Comparison of ENCODE assay signal across 32 cellular contexts in genomic region chr12:21576431-21576830, GRCh38. TPM values are rescaled to one million over a fixed set of nuclear protein-coding genes. Genes with fewer than 3 reads are reported as not detected.
"Had no signal": no experiment of that assay in that cellular context is flagged by ENCODE, and none has a peak within 500 bp of the region (broad histone marks: within the 10 kb centered on the region; RNA-seq: fewer than 3 reads in every experiment).

No MANE protein-coding gene starts in this region.

- ATAC-seq: stimulated activated effector memory CD8-positive, alpha-beta T cell treated with anti-CD3 and anti-CD28 coated beads, Interleukin-12 subunit alpha, Interleukin-12 subunit beta, amount 100 ng/mL, for 72 hours; stimulated activated memory B cell treated with anti-CD40 and anti-IgM and Interleukin-4, amounts not matched to agents 10 μg/mL and 1 μg/mL and 100 μg/mL, for 72 hours; stimulated activated naive B cell treated with anti-CD40 and anti-IgM and Interleukin-4, amounts not matched to agents 10 μg/mL and 1 μg/mL and 100 μg/mL, for 72 hours; stimulated activated naive CD8-positive, alpha-beta T cell treated with anti-CD3 and anti-CD28 coated beads, Interleukin-15, amount 100 ng/mL, for 72 hours; stimulated activated naive CD8-positive, alpha-beta T cell treated with anti-CD3 and anti-CD28 coated beads, Interleukin-15, Interleukin-2, amounts not matched to agents 100 U/mL and 50 U/mL, for 24 hours; upper lobe of right lung had no signal

- H3K4me1 ChIP-seq: stomach, suprapubic skin, testis, thyroid gland, tibial artery, tibial nerve, transverse colon, upper lobe of left lung, upper lobe of right lung, uterus, vagina had no signal

- H3K27ac Mint-ChIP-seq: stimulated activated effector memory CD8-positive, alpha-beta T cell treated with anti-CD3 and anti-CD28 coated beads, Interleukin-12 subunit alpha, Interleukin-12 subunit beta, amount 100 ng/mL, for 72 hours; stimulated activated memory B cell treated with anti-CD40 and anti-IgM and Interleukin-4, amounts not matched to agents 10 μg/mL and 1 μg/mL and 100 μg/mL, for 72 hours; stimulated activated naive B cell treated with anti-CD40 and anti-IgM and Interleukin-4, amounts not matched to agents 10 μg/mL and 1 μg/mL and 100 μg/mL, for 72 hours; stimulated activated naive CD8-positive, alpha-beta T cell treated with anti-CD3 and anti-CD28 coated beads, Interleukin-15, amount 100 ng/mL, for 72 hours; stimulated activated naive CD8-positive, alpha-beta T cell treated with anti-CD3 and anti-CD28 coated beads, Interleukin-15, Interleukin-2, amounts not matched to agents 100 ng/mL and 50 ng/mL, for 24 hours; type B pancreatic cell had no signal

- DNase-seq: stimulated activated CD4-positive, alpha-beta T cell treated with anti-CD3 and anti-CD28 coated beads, Interleukin-2, amount 100 ng/mL, for 48 hours; stimulated activated CD4-positive, alpha-beta T cell treated with anti-CD3 and anti-CD28 coated beads, Interleukin-4, amount 100 ng/mL, for 1 hour; stimulated activated CD4-positive, alpha-beta T cell treated with anti-CD3 and anti-CD28 coated beads, Interleukin-4, amount 100 ng/mL, for 24 hours; stimulated activated CD4-positive, alpha-beta T cell treated with anti-CD3 and anti-CD28 coated beads, Interleukin-4, amount 100 ng/mL, for 4 hours; stimulated activated CD8-positive, alpha-beta memory T cell treated with anti-CD3 and anti-CD28 coated beads, Interleukin-4, amount 100 ng/mL, for 48 hours; stimulated activated naive B cell treated with anti-CD40 and anti-IgM and Interleukin-4, amounts not matched to agents 10 μg/mL and 1 μg/mL and 100 μg/mL, for 72 hours; stimulated activated naive CD4-positive, alpha-beta T cell; stimulated activated naive CD4-positive, alpha-beta T cell treated with Interleukin-2 at 50 U/mL for 16 hours; stimulated activated naive CD8-positive, alpha-beta T cell treated with anti-CD3 and anti-CD28 coated beads, Interleukin-15, amount 100 ng/mL, for 72 hours; stimulated activated naive CD8-positive, alpha-beta T cell treated with anti-CD3 and anti-CD28 coated beads, Interleukin-15, Interleukin-2, amounts not matched to agents 100 U/mL and 50 U/mL, for 24 hours; stomach; substantia nigra; testis; thyroid gland; tibial artery; transverse colon; trophoblast cell; upper lobe of left lung; upper lobe of right lung; uterus had no signal

- H3K36me3 ChIP-seq: stomach, suprapubic skin, thoracic aorta, thyroid gland, tibial artery, tibial nerve, transverse colon, upper lobe of left lung, upper lobe of right lung, uterus, vagina had no signal

- H3K27me3 ChIP-seq: stomach, suprapubic skin, testis, thyroid gland, tibial artery, tibial nerve, transverse colon, upper lobe of left lung, upper lobe of right lung, uterus, vagina had no signal

- H3K4me3 Mint-ChIP-seq: stimulated activated effector memory CD8-positive, alpha-beta T cell treated with anti-CD3 and anti-CD28 coated beads, Interleukin-12 subunit alpha, Interleukin-12 subunit beta, amount 100 ng/mL, for 72 hours; stimulated activated memory B cell treated with anti-CD40 and anti-IgM and Interleukin-4, amounts not matched to agents 10 μg/mL and 1 μg/mL and 100 μg/mL, for 72 hours; stimulated activated naive B cell treated with anti-CD40 and anti-IgM and Interleukin-4, amounts not matched to agents 10 μg/mL and 1 μg/mL and 100 μg/mL, for 72 hours; stimulated activated naive CD8-positive, alpha-beta T cell treated with anti-CD3 and anti-CD28 coated beads, Interleukin-15, amount 100 ng/mL, for 72 hours; stimulated activated naive CD8-positive, alpha-beta T cell treated with anti-CD3 and anti-CD28 coated beads, Interleukin-15, Interleukin-2, amounts not matched to agents 100 ng/mL and 50 ng/mL, for 24 hours; type B pancreatic cell had no signal

- FAIRE-seq: urothelium cell line had no signal

- H3K36me3 Mint-ChIP-seq: stimulated activated effector memory CD8-positive, alpha-beta T cell treated with anti-CD3 and anti-CD28 coated beads, Interleukin-12 subunit alpha, Interleukin-12 subunit beta, amount 100 ng/mL, for 72 hours; stimulated activated memory B cell treated with anti-CD40 and anti-IgM and Interleukin-4, amounts not matched to agents 10 μg/mL and 1 μg/mL and 100 μg/mL, for 72 hours; stimulated activated naive B cell treated with anti-CD40 and anti-IgM and Interleukin-4, amounts not matched to agents 10 μg/mL and 1 μg/mL and 100 μg/mL, for 72 hours; type B pancreatic cell had no signal

- H3K9me3 ChIP-seq: stomach, suprapubic skin, testis, thoracic aorta, thyroid gland, tibial artery, tibial nerve, transverse colon, upper lobe of left lung, upper lobe of right lung, uterus, vagina had no signal

- H3K9me3 Mint-ChIP-seq: stimulated activated effector memory CD8-positive, alpha-beta T cell treated with anti-CD3 and anti-CD28 coated beads, Interleukin-12 subunit alpha, Interleukin-12 subunit beta, amount 100 ng/mL, for 72 hours; stimulated activated memory B cell treated with anti-CD40 and anti-IgM and Interleukin-4, amounts not matched to agents 10 μg/mL and 1 μg/mL and 100 μg/mL, for 72 hours; stimulated activated naive B cell treated with anti-CD40 and anti-IgM and Interleukin-4, amounts not matched to agents 10 μg/mL and 1 μg/mL and 100 μg/mL, for 72 hours; stimulated activated naive CD8-positive, alpha-beta T cell treated with anti-CD3 and anti-CD28 coated beads, Interleukin-15, Interleukin-2, amounts not matched to agents 100 ng/mL and 50 ng/mL, for 24 hours; type B pancreatic cell had no signal

- H3K4me1 Mint-ChIP-seq: stimulated activated effector memory CD8-positive, alpha-beta T cell treated with anti-CD3 and anti-CD28 coated beads, Interleukin-12 subunit alpha, Interleukin-12 subunit beta, amount 100 ng/mL, for 72 hours; stimulated activated memory B cell treated with anti-CD40 and anti-IgM and Interleukin-4, amounts not matched to agents 10 μg/mL and 1 μg/mL and 100 μg/mL, for 72 hours; stimulated activated naive B cell treated with anti-CD40 and anti-IgM and Interleukin-4, amounts not matched to agents 10 μg/mL and 1 μg/mL and 100 μg/mL, for 72 hours; stimulated activated naive CD8-positive, alpha-beta T cell treated with anti-CD3 and anti-CD28 coated beads, Interleukin-15, amount 100 ng/mL, for 72 hours had no signal

- H3K4me3 ChIP-seq: stomach, suprapubic skin, testis, thoracic aorta, thyroid gland, tibial artery, tibial nerve, transverse colon, upper lobe of left lung, upper lobe of right lung, uterus, vagina had no signal

- H3K27ac ChIP-seq: stomach, suprapubic skin, testis, thoracic aorta, thyroid gland, tibial artery, tibial nerve, transverse colon, upper lobe of left lung, upper lobe of right lung, uterus, vagina had no signal

RNA-seq across cellular contexts. Expression of gene GYS2, which starts 28.2 kb away (rescaled TPM):
- total RNA-seq: stomach, temporal lobe, testis, thoracic aorta, thyroid gland, upper lobe of right lung, urinary bladder, uterus had no signal

RNA-seq across cellular contexts. Expression of gene SPX, which starts 50.3 kb away (rescaled TPM):
- total RNA-seq: transverse colon, ureter, vagina had no signal
